ENCODE assay signal across 17 cellular contexts in the genomic region with DNA sequence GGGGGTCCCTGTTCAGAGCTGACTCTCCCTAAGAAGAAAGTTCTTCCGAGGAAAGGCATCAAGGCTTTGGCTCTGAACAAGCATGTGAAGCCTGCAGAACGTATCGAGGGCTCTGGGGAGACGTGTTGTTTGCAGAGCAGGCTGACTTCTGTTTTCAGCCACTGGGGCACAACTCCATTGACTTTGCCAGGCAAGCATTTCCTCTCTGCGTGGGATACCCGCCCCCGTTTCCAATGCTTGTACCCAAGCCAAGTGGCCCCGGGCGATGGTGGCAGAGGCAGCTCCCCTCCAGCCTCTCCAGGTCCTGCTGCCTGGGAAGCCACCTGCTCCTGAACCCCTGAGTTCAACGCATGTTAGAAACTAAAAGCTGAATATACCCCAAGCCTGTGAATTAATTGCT.
A peak's percentile ranks its signal among the peaks of the same experiment; 100 is the strongest.
DNase-seq lines count a peak whose midpoint lies in the region; ATAC-seq, FAIRE-seq and TF ChIP-seq lines count a peak whose summit lies in the region.
"Had no signal": no experiment of that assay in that cellular context is flagged by ENCODE, and none has a peak within 500 bp of the region (broad histone marks: within the 10 kb centered on the region; RNA-seq: fewer than 3 reads in every experiment).

No MANE protein-coding gene starts in this region.

- H3K9ac ChIP-seq in kidney (ENCODE audit: low read length in 2 of 2): no peak overlapping the region
- H3K9ac ChIP-seq: BLaER1 had no signal

- H3K27me3 ChIP-seq in H7 (ENCODE audit: control insufficient read depth, insufficient read depth, low read length): no peaks in the 10 kb centered on the region
- H3K27me3 ChIP-seq: BLaER1 had no signal

- no peak for TF ChIP-seq CTCF in kidney (IDR thresholded peaks at IDR 0.05; ENCODE audit: borderline replicate concordance, extremely low read depth, insufficient read depth)

- no peak overlapping the region for H3K27ac ChIP-seq in kidney (ENCODE audit: low read depth in 2 of 2, low read length in 2 of 2)
- H3K27ac ChIP-seq: BLaER1, HL-60 had no signal

- intact Hi-C loops in kidney (cut with DNase I): no loop called here

- H3K36me3 ChIP-seq in H7 (replicated peaks; ENCODE audit: control insufficient read depth, insufficient read depth, low read length): no peaks in the 10 kb centered on the region
- no peaks in the 10 kb centered on the region for H3K36me3 ChIP-seq in kidney (ENCODE audit: control insufficient read depth in 1 of 2, insufficient read depth in 2 of 2, low read length in 2 of 2)
- H3K36me3 ChIP-seq: BLaER1 had no signal

- H3K4me1 ChIP-seq in kidney (ENCODE audit: control insufficient read depth in 1 of 2, insufficient read depth in 1 of 2, low read depth in 1 of 2, low read length in 2 of 2): no peaks in the 10 kb centered on the region
- H3K4me1 ChIP-seq: BLaER1 had no signal

- in situ Hi-C loops in G401 (cut with HindIII; ENCODE audit: low sequenced_read_pairs): no loop called here

- FAIRE-seq in kidney (lab: Jason Lieb, UNC): no peak
- FAIRE-seq: G401.6, GM12891, K562 had no signal

- no peaks in the 10 kb centered on the region for H3K9me3 ChIP-seq in kidney (ENCODE audit: control insufficient read depth in 1 of 2, low read length in 2 of 2)

- ATAC-seq in GM19023 (IDR thresholded peaks at IDR 0.05; ENCODE audit: unreplicated experiment): no peak
- ATAC-seq: GM23338, K562 had no signal

- H3K4me3 ChIP-seq in H7 (ENCODE audit: insufficient read depth, low read depth, low read length): no peak overlapping the region
- no peak overlapping the region for H3K4me3 ChIP-seq in kidney (ENCODE audit: low read length in 2 of 2)
- H3K4me3 ChIP-seq: BLaER1, GM23338, K562 had no signal

- peak; percentile 23 for DNase-seq in DMS79 (lab: John Stamatoyannopoulos, UW)
- peak; percentile 43 for DNase-seq in H7
- DNase-seq in RPMI8226: peak; percentile 33
- DNase-seq in kidney: peak; percentile 32
- no peak for DNase-seq in G401 (ENCODE audit: low spot score)
- DNase-seq in SKM-1 (lab: John Stamatoyannopoulos, UW; ENCODE audit: unreplicated experiment): no peak
- DNase-seq in AG20443 (ENCODE audit: low spot score): no peak
- DNase-seq: AML-193, DMS53, H9 had no signal

Comparison
In these comparisons a context has a peak if more than half of its experiments do, and no peak if none do; other contexts are left out.
1. DNase-seq: peak in DMS79 (single experiment), H7 (single experiment), RPMI8226 (single experiment) and kidney (single experiment); none in G401 (single experiment), SKM-1 (single experiment) and AG20443 (single experiment).